Comparison of ENCODE assay signal across 13 cellular contexts in the genomic region with DNA sequence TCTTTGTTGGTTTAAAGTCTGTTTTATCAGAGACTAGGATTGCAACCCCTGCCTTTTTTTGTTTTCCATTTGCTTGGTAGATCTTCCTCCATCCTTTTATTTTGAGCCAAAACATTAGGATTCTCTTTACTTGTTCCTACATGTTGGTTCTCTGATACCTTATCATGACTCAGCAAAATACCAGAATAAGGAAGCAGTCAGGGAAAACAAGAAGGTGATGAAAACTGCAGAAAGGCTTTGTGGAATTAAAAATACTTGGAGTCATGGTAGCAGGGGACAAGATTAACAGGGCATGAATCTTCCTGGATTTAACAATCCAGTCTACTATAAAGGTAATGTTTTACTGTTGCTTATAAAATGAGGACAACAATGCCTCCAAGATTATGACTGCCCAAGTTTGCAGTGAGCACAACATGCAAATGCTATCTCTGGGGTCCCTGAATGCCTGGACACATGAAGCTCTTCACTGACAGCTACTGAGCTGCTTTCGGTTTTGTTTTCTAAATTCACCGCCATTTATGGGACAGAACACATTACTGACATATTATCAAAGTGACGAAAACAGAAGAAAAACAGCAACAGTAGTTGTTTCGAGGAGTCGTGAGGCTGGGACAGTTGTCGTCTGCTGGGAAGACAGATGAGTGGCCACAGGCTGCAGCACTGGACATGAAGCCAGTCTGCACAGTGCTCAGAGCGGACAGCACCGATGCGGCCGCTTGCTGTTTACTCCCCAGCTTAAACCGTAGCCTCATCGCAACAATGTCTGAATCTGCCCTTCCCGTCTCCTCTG.
DNase-seq lines count a peak whose midpoint lies in the region; ATAC-seq and TF ChIP-seq lines count a peak whose summit lies in the region.
"Had no signal": no experiment of that assay in that cellular context is flagged by ENCODE, and none has a peak within 500 bp of the region (broad histone marks: within the 10 kb centered on the region; RNA-seq: fewer than 3 reads in every experiment).

No MANE protein-coding gene starts in this region.

- peaks cover 5% of the 10 kb centered on the region for H3K4me1 ChIP-seq in rectal smooth muscle tissue (ENCODE audit: control insufficient read depth, insufficient read depth, low read length)

- H3K27ac ChIP-seq in SK-N-MC (no peak overlapping the region), rectal smooth muscle tissue (ENCODE audit: low read depth, low read length) (peak overlapping the region; percentile 55), caudate nucleus (ENCODE audit: low read depth, low read length) (no peak overlapping the region)
- H3K27ac ChIP-seq: WERI-Rb-1 had no signal

- no peaks in the 10 kb centered on the region for H3K9me3 ChIP-seq in SK-N-MC (ENCODE audit: low read depth, low read length)

- H3K36me3 ChIP-seq in SK-N-MC (ENCODE audit: insufficient read depth, low read length), result no peaks in the 10 kb centered on the region
- H3K36me3 ChIP-seq in rectal smooth muscle tissue (ENCODE audit: control insufficient read depth, insufficient read depth, low read length), result no peaks in the 10 kb centered on the region
- H3K36me3 ChIP-seq: WERI-Rb-1 had no signal

- peak; percentile 27 for DNase-seq in Daoy (ENCODE audit: low read depth)
- no peak for DNase-seq in SK-N-MC (ENCODE audit: low read depth, low spot score)
- DNase-seq in foreskin fibroblast, result peak; percentile 19 to 68
- no peak for DNase-seq in caudate nucleus (lab: John Stamatoyannopoulos, UW)
- DNase-seq in activated gamma-delta T cell treated with Interleukin-2 at 50 U/mL for 16 hours, result no peak
- no peak for DNase-seq in globus pallidus (ENCODE audit: low spot score)
- DNase-seq: activated naive CD4-positive, alpha-beta T cell treated with Interleukin-2 at 50 U/mL for 16 hours; KBM-7; NCI-H774; nucleus accumbens; WERI-Rb-1 had no signal

- H3K27me3 ChIP-seq in rectal smooth muscle tissue (ENCODE audit: control insufficient read depth, insufficient read depth, low read length), result no peaks in the 10 kb centered on the region

- no peak for ATAC-seq in GM18511 (IDR thresholded peaks at IDR 0.05; ENCODE audit: unreplicated experiment)

- no peak for TF ChIP-seq CTCF in foreskin fibroblast (IDR thresholded peaks at IDR 0.05; ENCODE audit: low read depth, low read length)

- no peak overlapping the region for H3K9ac ChIP-seq in SK-N-MC (ENCODE audit: insufficient read length)
- H3K9ac ChIP-seq in rectal smooth muscle tissue (ENCODE audit: low read length), result no peak overlapping the region

- H3K4me3 ChIP-seq in SK-N-MC (peak overlapping the region; percentile 28; the same call in 1 of the 2 replicates), foreskin fibroblast (ENCODE audit: low read depth in 1 of 2, low read length in 2 of 2) (peak overlapping the region; percentile 37 to 64), rectal smooth muscle tissue (ENCODE audit: low read length) (peak overlapping the region; percentile 61)

Comparison
In these comparisons a context has a peak if more than half of its experiments do, and no peak if none do; other contexts are left out.
1. DNase-seq: peak in Daoy (single experiment) and foreskin fibroblast (2 of 2); none in SK-N-MC (single experiment), caudate nucleus (0 of 61), activated gamma-delta T cell treated with Interleukin-2 at 50 U/mL for 16 hours (single experiment) and globus pallidus (single experiment).
2. Peak in every context shown above with its lines, with median percentiles within 50 percentile points of each other: H3K4me3 ChIP-seq.